ENCODE assay signal across 10 cellular contexts in genomic region chr11:18312663-18313420, GRCh38. TPM values are rescaled to one million over a fixed set of nuclear protein-coding genes. Genes with fewer than 3 reads are reported as not detected.
DNase-seq lines count a peak whose midpoint lies in the region; ATAC-seq and TF ChIP-seq lines count a peak whose summit lies in the region.
"Had no signal": no experiment of that assay in that cellular context is flagged by ENCODE, and none has a peak within 500 bp of the region (broad histone marks: within the 10 kb centered on the region; RNA-seq: fewer than 3 reads in every experiment).

No MANE protein-coding gene starts in this region.

- H3K36me3 Mint-ChIP-seq in activated naive CD4-positive, alpha-beta T cell treated with anti-CD3 and anti-CD28 coated beads, Interleukin-2, amount 10 ng/mL, durations not matched to agents 7 days and 5 days, result peaks cover 18% of the 10 kb centered on the region

- no peaks in the 10 kb centered on the region for H3K27me3 Mint-ChIP-seq in activated naive CD4-positive, alpha-beta T cell treated with anti-CD3 and anti-CD28 coated beads, Interleukin-2, amount 10 ng/mL, durations not matched to agents 7 days and 5 days

- H3K4me1 ChIP-seq in RWPE2 (ENCODE audit: insufficient read depth, poor library complexity, severe bottlenecking), result peaks cover 23% of the 10 kb centered on the region
- H3K4me1 ChIP-seq in esophagus muscularis mucosa, result peaks cover 6 to 17% (median 11%) of the 10 kb centered on the region in 4 donors
- peaks cover 27% of the 10 kb centered on the region for H3K4me1 ChIP-seq in skeletal muscle satellite cell (ENCODE audit: control insufficient read depth, insufficient read depth, low read length)

- no peak for TF ChIP-seq CTCF in RWPE2 (IDR thresholded peaks at IDR 0.05; ENCODE audit: poor library complexity, severe bottlenecking)
- no peak for TF ChIP-seq CTCF in esophagus muscularis mucosa (IDR thresholded peaks at IDR 0.05)

- peak overlapping the region; percentile 60 for H3K4me2 ChIP-seq in skeletal muscle satellite cell (ENCODE audit: low read length)

- TF ChIP-seq EP300 in esophagus muscularis mucosa (IDR thresholded peaks at IDR 0.05), result no peak

- H3K27ac Mint-ChIP-seq in activated naive CD4-positive, alpha-beta T cell treated with anti-CD3 and anti-CD28 coated beads, Interleukin-2, amount 10 ng/mL, durations not matched to agents 7 days and 5 days, result no peak overlapping the region

- H3K27me3 ChIP-seq in RWPE2 (ENCODE audit: insufficient read depth, poor library complexity, severe bottlenecking) (no peaks in the 10 kb centered on the region), esophagus muscularis mucosa (no peaks in the 10 kb centered on the region), skeletal muscle satellite cell (ENCODE audit: control insufficient read depth, insufficient read depth, low read length) (no peaks in the 10 kb centered on the region)

- H3K9me3 Mint-ChIP-seq in activated naive CD4-positive, alpha-beta T cell treated with anti-CD3 and anti-CD28 coated beads, Interleukin-2, amount 10 ng/mL, durations not matched to agents 7 days and 5 days, result no peaks in the 10 kb centered on the region

- peaks cover 11% of the 10 kb centered on the region for H3K4me1 Mint-ChIP-seq in activated naive CD4-positive, alpha-beta T cell treated with anti-CD3 and anti-CD28 coated beads, Interleukin-2, amount 10 ng/mL, durations not matched to agents 7 days and 5 days

- peak overlapping the region; percentile 63 for H3K9ac ChIP-seq in skeletal muscle satellite cell (ENCODE audit: low read depth, low read length)

- peak; percentile 71 for DNase-seq in GM03348 (ENCODE audit: low spot score)
- no peak for DNase-seq in RWPE2 (ENCODE audit: low spot score)
- no peak for DNase-seq in esophagus muscularis mucosa (ENCODE audit: extremely low spot score)
- DNase-seq in NCI-H2107 treated with DMSO at 0.1 percent for 48 hours (lab: John Stamatoyannopoulos, UW; ENCODE audit: unreplicated experiment), result no peak
- DNase-seq in NCI-H748 treated with DMSO at 0.1 percent for 48 hours (lab: John Stamatoyannopoulos, UW), result no peak
- DNase-seq in activated naive CD4-positive, alpha-beta T cell treated with anti-CD3 and anti-CD28 coated beads, Interleukin-2, amount 10 ng/mL, durations not matched to agents 7 days and 5 days, result no peak
- DNase-seq in glomerular visceral epithelial cell (ENCODE audit: extremely low spot score), result no peak
- DNase-seq: stimulated activated CD4-positive, alpha-beta T cell treated with anti-CD3 and anti-CD28 coated beads, Interleukin-2, amount 100 ng/mL, for 48 hours had no signal

- peaks cover 42% of the 10 kb centered on the region for H3K36me3 ChIP-seq in RWPE2 (ENCODE audit: low read depth)
- peaks cover 13 to 38% (median 32%) of the 10 kb centered on the region in 4 donors for H3K36me3 ChIP-seq in esophagus muscularis mucosa
- H3K36me3 ChIP-seq in skeletal muscle satellite cell (ENCODE audit: insufficient read depth, low read length), result peaks cover 38% of the 10 kb centered on the region

- peak overlapping the region; percentile 87 for H3K27ac ChIP-seq in RWPE2 (ENCODE audit: poor library complexity, severe bottlenecking)
- H3K27ac ChIP-seq in esophagus muscularis mucosa (replicated peaks in 1 of 4), result peak overlapping the region; percentile 22 to 72 (median 46)
- H3K27ac ChIP-seq: VCaP had no signal

- ATAC-seq in RWPE2 (ENCODE audit: low read depth), result peak; percentile 95

- no peak overlapping the region for H3K4me3 ChIP-seq in RWPE2 (ENCODE audit: severe bottlenecking)
- no peak overlapping the region for H3K4me3 ChIP-seq in esophagus muscularis mucosa
- peak overlapping the region; percentile 9 for H3K4me3 ChIP-seq in skeletal muscle satellite cell (ENCODE audit: low read length)

- 79% methylated on average over 2 of the region's 2 CpGs for WGBS in esophagus muscularis mucosa

- TF ChIP-seq POLR2A in esophagus muscularis mucosa (IDR thresholded peaks at IDR 0.05; ENCODE audit: low read depth), result no peak

- intact Hi-C loops in esophagus muscularis mucosa (cut with DNase I), result no loop called here

- CTCF ChIA-PET in activated naive CD4-positive, alpha-beta T cell treated with anti-CD3 and anti-CD28 coated beads, Interleukin-2, amount 10 ng/mL, durations not matched to agents 7 days and 5 days (lab: Charles Lee), result no interaction called here

- no peak overlapping the region for H3K4me3 Mint-ChIP-seq in activated naive CD4-positive, alpha-beta T cell treated with anti-CD3 and anti-CD28 coated beads, Interleukin-2, amount 10 ng/mL, durations not matched to agents 7 days and 5 days

- H3K9me3 ChIP-seq in RWPE2 (ENCODE audit: severe bottlenecking) (no peaks in the 10 kb centered on the region), esophagus muscularis mucosa (no peaks in the 10 kb centered on the region), skeletal muscle satellite cell (replicated peaks; ENCODE audit: low read length) (no peaks in the 10 kb centered on the region)

RNA-seq across cellular contexts. Expression of gene HPS5, which starts 9.1 kb away (rescaled TPM):
- total RNA-seq in esophagus muscularis mucosa, result 10 to 100 TPM; 17.0 to 24.5 (median 18.6) TPM
- 24.9 and 26.9 TPM in 2 replicates for total RNA-seq in skeletal muscle satellite cell (2012; rRNA removed)

RNA-seq across cellular contexts. Expression of gene GTF2H1, which starts 9.5 kb away (rescaled TPM):
- 10 to 100 TPM; 40.3 to 56.7 (median 48.3) TPM for total RNA-seq in esophagus muscularis mucosa
- total RNA-seq in skeletal muscle satellite cell (2012; rRNA removed), result 74.3 and 81.6 TPM in 2 replicates

RNA-seq across cellular contexts. Expression of gene SAA1, which starts 46.8 kb away (rescaled TPM):
- 1 to 10 TPM in 3 of 4 donors, under 1 TPM in 1; 0.75 to 3.3 (median 1.2) TPM for total RNA-seq in esophagus muscularis mucosa
- not detected in 2 replicates for total RNA-seq in skeletal muscle satellite cell (2012; rRNA removed)
